In genomic region chr20:13348301-13349239, GRCh38 we compare ENCODE assay signal across 16 cellular contexts.
DNase-seq lines count a peak whose midpoint lies in the region; ATAC-seq and TF ChIP-seq lines count a peak whose summit lies in the region.
"Had no signal": no experiment of that assay in that cellular context is flagged by ENCODE, and none has a peak within 500 bp of the region (broad histone marks: within the 10 kb centered on the region; RNA-seq: fewer than 3 reads in every experiment).

No MANE protein-coding gene starts in this region.

- no peaks in the 10 kb centered on the region for H3K36me3 ChIP-seq in fibroblast of lung (ENCODE audit: control insufficient read depth, insufficient read depth, low read length)
- no peaks in the 10 kb centered on the region for H3K36me3 ChIP-seq in sigmoid colon
- H3K36me3 ChIP-seq in mucosa of descending colon (ENCODE audit: low read depth) = no peaks in the 10 kb centered on the region
- H3K36me3 ChIP-seq: BE2C had no signal

- TF ChIP-seq EP300 in sigmoid colon (IDR thresholded peaks at IDR 0.05) = no peak

- no peaks in the 10 kb centered on the region for H3K9me3 ChIP-seq in fibroblast of lung (ENCODE audit: control insufficient read depth, insufficient read depth, low read depth, low read length)
- H3K9me3 ChIP-seq in sigmoid colon = no peaks in the 10 kb centered on the region
- no peaks in the 10 kb centered on the region for H3K9me3 ChIP-seq in mucosa of descending colon
- H3K9me3 ChIP-seq: BE2C, testis had no signal

- WGBS in sigmoid colon, 2 donors = 79 to 80% methylated on average over 9 of the region's 9 CpGs

- H4K20me1 ChIP-seq in fibroblast of lung (ENCODE audit: control insufficient read depth, extremely low read depth, insufficient read depth, low read length) = no peaks in the 10 kb centered on the region

- no peaks in the 10 kb centered on the region for H3K79me2 ChIP-seq in fibroblast of lung (ENCODE audit: control insufficient read depth, insufficient read depth, low read length)

- H3K4me1 ChIP-seq in fibroblast of lung (ENCODE audit: control insufficient read depth, extremely low read depth, insufficient read depth, low read length) (no peaks in the 10 kb centered on the region), sigmoid colon (peaks cover 0 to 38% (median 27%) of the 10 kb centered on the region in 4 donors), mucosa of descending colon (ENCODE audit: low read depth) (no peaks in the 10 kb centered on the region)
- H3K4me1 ChIP-seq: BE2C, testis had no signal

- H2AFZ ChIP-seq in fibroblast of lung (ENCODE audit: low read length) = no peak overlapping the region

- peak overlapping the region; percentile 23 for H3K4me2 ChIP-seq in fibroblast of lung (ENCODE audit: extremely low read depth, insufficient read depth, low read length)

- H3K27ac ChIP-seq in fibroblast of lung (ENCODE audit: insufficient read depth, low read length) = no peak overlapping the region
- H3K27ac ChIP-seq in sigmoid colon = peak overlapping the region; percentile 3 to 59 (median 56)
- H3K27ac ChIP-seq: testis had no signal

- in situ Hi-C loops in SK-MEL-5 (cut with HindIII; ENCODE audit: low pct_unique_long_range_greater_than_20kb, low sequenced_read_pairs) = no loop called here

- no peak for TF ChIP-seq POLR2A in sigmoid colon (IDR thresholded peaks at IDR 0.05)

- H3K4me3 ChIP-seq in fibroblast of lung (replicated peaks in 1 of 4; ENCODE audit: control extremely low read depth in 1 of 4, insufficient read depth in 1 of 4, low read depth in 3 of 4, low read length in 4 of 4) (peak overlapping the region in 2 of 4 experiments; percentile 5 to 39), sigmoid colon (no peak overlapping the region), mucosa of descending colon (no peak overlapping the region)
- H3K4me3 ChIP-seq: testis had no signal

- H3K9ac ChIP-seq in fibroblast of lung (ENCODE audit: insufficient read depth, low read length) = no peak overlapping the region

- peak; percentile 50 for DNase-seq in Daoy (ENCODE audit: low read depth)
- peak; percentile 83 for DNase-seq in SK-MEL-5 (ENCODE audit: low read depth, low spot score)
- peak; percentile 4 to 59 for DNase-seq in fibroblast of lung (ENCODE audit: low read depth in 2 of 2)
- no peak for DNase-seq in sigmoid colon
- DNase-seq in mucosa of descending colon = no peak
- DNase-seq in SW480 (ENCODE audit: low spot score) = no peak
- no peak for DNase-seq in stimulated activated CD4-positive, alpha-beta T cell treated with anti-CD3 and anti-CD28 coated beads, Interleukin-1b, Interleukin-23, amount 100 ng/mL, for 48 hours
- DNase-seq: activated CD4-positive, alpha-beta T cell treated with anti-CD3 and anti-CD28 coated beads for 4 hours; activated naive CD4-positive, alpha-beta T cell treated with anti-CD3 and anti-CD28 coated beads for 36 hours; BE2C; NCI-H2081 treated with DMSO at 0.1 percent for 48 hours; NCI-H510A treated with DMSO at 0.1 percent for 48 hours; stimulated activated CD4-positive, alpha-beta T cell treated with anti-CD3 and anti-CD28 coated beads, Interleukin-4, amount 100 ng/mL, for 4 hours; stimulated activated CD8-positive, alpha-beta memory T cell treated with anti-CD3 and anti-CD28 coated beads, Interleukin-4, amount 100 ng/mL, for 48 hours; testis had no signal

- intact Hi-C loops in sigmoid colon (cut with DNase I) (no loop called here), mucosa of descending colon (cut with DNase I, micrococcal nuclease) (no loop called here)

- TF ChIP-seq CTCF in fibroblast of lung (conservative IDR thresholded peaks at IDR 0.05 in 1 of 2, IDR thresholded peaks at IDR 0.05 in 1 of 2; ENCODE audit: low read depth in 1 of 2, low read length in 2 of 2) (no peak), sigmoid colon (IDR thresholded peaks at IDR 0.05) (no peak), mucosa of descending colon (IDR thresholded peaks at IDR 0.05) (no peak)

- ATAC-seq in mucosa of descending colon (no peak), HG02970 (IDR thresholded peaks at IDR 0.05; ENCODE audit: low FRiP score, unreplicated experiment) (no peak)

- no peaks in the 10 kb centered on the region for H3K27me3 ChIP-seq in fibroblast of lung (ENCODE audit: control insufficient read depth, insufficient read depth, low read length)
- no peaks in the 10 kb centered on the region for H3K27me3 ChIP-seq in sigmoid colon
- H3K27me3 ChIP-seq: BE2C, testis had no signal

Comparison
In these comparisons a context has a peak if more than half of its experiments do, and no peak if none do; other contexts are left out.
1. DNase-seq: peak in Daoy (single experiment), SK-MEL-5 (single experiment) and fibroblast of lung (2 of 2); none in sigmoid colon (single experiment), mucosa of descending colon (0 of 3), SW480 (single experiment) and stimulated activated CD4-positive, alpha-beta T cell treated with anti-CD3 and anti-CD28 coated beads, Interleukin-1b, Interleukin-23, amount 100 ng/mL, for 48 hours (single experiment).